ENCODE assay signal across 8 cellular contexts in the genomic region with DNA sequence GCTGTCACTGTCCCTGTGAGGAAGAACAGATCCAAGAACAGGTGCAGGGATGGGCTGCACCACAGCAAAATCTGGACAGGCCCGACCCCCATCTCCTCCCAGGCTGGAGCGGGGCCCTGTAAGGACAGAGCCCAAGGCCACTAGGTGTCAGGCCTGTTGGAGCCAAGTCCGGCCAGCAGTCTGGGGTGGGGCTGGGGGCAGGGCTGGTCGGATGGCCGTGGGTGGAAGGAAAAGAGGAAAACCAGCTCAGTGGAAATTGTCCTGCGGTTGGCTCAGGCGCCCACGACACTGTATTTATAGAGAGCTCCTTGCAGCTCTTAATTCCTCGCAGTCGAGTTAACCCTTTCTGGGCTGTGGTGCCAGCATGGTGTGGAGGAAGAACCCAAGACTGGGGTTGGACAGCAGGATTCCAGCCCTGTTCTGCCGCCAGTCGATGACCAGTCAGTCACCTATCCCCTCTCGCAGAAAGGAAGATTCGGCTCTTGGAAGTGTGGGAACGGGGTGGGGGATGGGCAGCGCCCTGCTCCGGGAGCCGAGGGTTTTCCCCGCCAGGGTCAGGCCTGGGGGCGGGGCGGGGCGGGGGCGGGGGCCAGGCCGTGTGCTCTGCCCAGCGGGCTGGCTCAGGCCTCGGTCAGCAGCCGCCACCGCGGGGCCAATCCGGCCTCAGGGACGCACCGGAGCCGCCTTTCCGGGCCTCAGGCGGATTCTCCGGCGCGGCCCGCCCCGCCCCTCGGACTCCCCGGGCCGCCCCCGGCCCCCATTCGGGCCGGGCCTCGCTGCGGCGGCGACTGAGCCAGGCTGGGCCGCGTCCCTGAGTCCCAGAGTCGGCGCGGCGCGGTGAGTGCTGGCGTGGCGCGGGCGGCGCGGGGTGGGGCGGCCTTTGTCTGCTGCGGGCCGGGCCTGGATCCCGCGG. TPM values are rescaled to one million over a fixed set of nuclear protein-coding genes. Genes with fewer than 3 reads are reported as not detected.
A peak's percentile ranks its signal among the peaks of the same experiment; 100 is the strongest.
DNase-seq lines count a peak whose midpoint lies in the region; ATAC-seq and TF ChIP-seq lines count a peak whose summit lies in the region.

TSS of gene CD276 (plus strand) at position 760 of the 913 bp plus-strand sequence. CDS start 15,257 bp downstream, outside the sequence.

- H3K27ac Mint-ChIP-seq in activated naive CD4-positive, alpha-beta T cell treated with anti-CD3 and anti-CD28 coated beads for 36 hours, result no peak within 1 kb of the TSS

- H3K79me2 ChIP-seq in parathyroid adenoma, result no peaks in the 10 kb centered on the region

- DNase-seq in activated naive CD4-positive, alpha-beta T cell treated with anti-CD3 and anti-CD28 coated beads for 36 hours, result no peak
- DNase-seq in activated naive CD4-positive, alpha-beta T cell (lab: John Stamatoyannopoulos, UW), result no peak
- DNase-seq in NCI-H2196 treated with DMSO at 0.1 percent for 48 hours (lab: John Stamatoyannopoulos, UW; ENCODE audit: unreplicated experiment) (peak; percentile 19), astrocyte of the hippocampus (ENCODE audit: low read depth, low spot score) (peak; percentile 85), left ventricle myocardium superior (peak; percentile 91)
- DNase-seq in effector CD4-positive, alpha-beta T cell, result no peak

- H3K36me3 Mint-ChIP-seq in activated naive CD4-positive, alpha-beta T cell treated with anti-CD3 and anti-CD28 coated beads for 36 hours (ENCODE audit: low read depth), result no peaks in the 10 kb centered on the region

- intact Hi-C loops in activated naive CD4-positive, alpha-beta T cell treated with anti-CD3 and anti-CD28 coated beads for 36 hours (cut with micrococcal nuclease), result no loop called here
- intact Hi-C loops in left ventricle myocardium superior (cut with micrococcal nuclease), result no loop called here

- no peaks in the 10 kb centered on the region for H3K9me3 ChIP-seq in parathyroid adenoma (ENCODE audit: control insufficient read depth, low read length)

- peak within 1 kb of the TSS; percentile 76 for H2AFZ ChIP-seq in parathyroid adenoma

- ATAC-seq in left ventricle myocardium superior, result peak; percentile 91
- no peak for ATAC-seq in HG03139 (IDR thresholded peaks at IDR 0.05; ENCODE audit: unreplicated experiment)

- CTCF ChIA-PET in activated naive CD4-positive, alpha-beta T cell treated with anti-CD3 and anti-CD28 coated beads for 36 hours (lab: Charles Lee), result interaction anchor here (0.6 to 3.1 kb wide), 5 partner anchors 15 to 1151 kb away, joined by 3 to 26 read pairs (median 5); no protein-coding TSS in a partner anchor

- peak within 1 kb of the TSS; percentile 71 for H3K4me3 ChIP-seq in parathyroid adenoma (ENCODE audit: low read depth, low read length)

- peaks cover 18% of the 10 kb centered on the region for H3K4me1 Mint-ChIP-seq in activated naive CD4-positive, alpha-beta T cell treated with anti-CD3 and anti-CD28 coated beads for 36 hours (ENCODE audit: low read depth)

- H3K4me1 ChIP-seq in parathyroid adenoma, result no peaks in the 10 kb centered on the region

- H3K27ac ChIP-seq in parathyroid adenoma, result peak within 1 kb of the TSS; percentile 76

- H3K27me3 ChIP-seq in parathyroid adenoma (ENCODE audit: control insufficient read depth, insufficient read depth, low read length), result no peaks in the 10 kb centered on the region

- no peaks in the 10 kb centered on the region for H3K9me3 Mint-ChIP-seq in activated naive CD4-positive, alpha-beta T cell treated with anti-CD3 and anti-CD28 coated beads for 36 hours

- no peak within 1 kb of the TSS for H3K9ac ChIP-seq in parathyroid adenoma

- no peaks in the 10 kb centered on the region for H3K36me3 ChIP-seq in parathyroid adenoma (ENCODE audit: control insufficient read depth, insufficient read depth, low read length)

- TF ChIP-seq CTCF in parathyroid adenoma (IDR thresholded peaks at IDR 0.05), result peak; percentile 36

- peak within 1 kb of the TSS; percentile 82 for H3K4me2 ChIP-seq in parathyroid adenoma (ENCODE audit: low read length)

- peak within 1 kb of the TSS; percentile 66 for H3K4me3 Mint-ChIP-seq in activated naive CD4-positive, alpha-beta T cell treated with anti-CD3 and anti-CD28 coated beads for 36 hours

- peaks cover 44% of the 10 kb centered on the region for H3K27me3 Mint-ChIP-seq in activated naive CD4-positive, alpha-beta T cell treated with anti-CD3 and anti-CD28 coated beads for 36 hours (ENCODE audit: low read depth)

RNA-seq across cellular contexts. Expression of gene CD276, which starts in this region (rescaled TPM):
- 1 to 10 TPM; 1.2 to 1.3 TPM for total RNA-seq in activated naive CD4-positive, alpha-beta T cell treated with anti-CD3 and anti-CD28 coated beads for 36 hours
- total RNA-seq in left ventricle myocardium superior, result 39.0 TPM

Comparison
In these comparisons a context has a peak if more than half of its experiments do, and no peak if none do; other contexts are left out.
1. RNA of gene CD276 (total RNA-seq): 39.0 TPM in left ventricle myocardium superior (single experiment); 1.2 to 1.3 TPM in activated naive CD4-positive, alpha-beta T cell treated with anti-CD3 and anti-CD28 coated beads for 36 hours; every median in the first group is over 10 times any median in the second.
2. DNase-seq: peak in NCI-H2196 treated with DMSO at 0.1 percent for 48 hours (single experiment), astrocyte of the hippocampus (single experiment) and left ventricle myocardium superior (single experiment); none in activated naive CD4-positive, alpha-beta T cell treated with anti-CD3 and anti-CD28 coated beads for 36 hours (single experiment), activated naive CD4-positive, alpha-beta T cell (0 of 4) and effector CD4-positive, alpha-beta T cell (single experiment).